1 cellular context compared by ENCODE assay signal in genomic region chr7:72444023-72444776, GRCh38.
A peak's percentile ranks its signal among the peaks of the same experiment; 100 is the strongest.
TF ChIP-seq lines count a peak whose summit lies in the region.

No MANE protein-coding gene starts in this region.

TF ChIP-seq in HepG2, 621 proteins besides CTCF, POLR2A, EP300 and RAD21 (continued from another document and continues in another):
- TF ChIP-seq ZNF660 (CRISPR knock-in tag; IDR thresholded peaks at IDR 0.05; ENCODE audit: borderline replicate concordance, low read depth) (no peak), ZGPAT (CRISPR knock-in tag; IDR thresholded peaks at IDR 0.05) (peak; percentile 22; the same call in 1 of the 2 replicates), KAT7 (CRISPR knock-in tag; IDR thresholded peaks at IDR 0.05; ENCODE audit: borderline replicate concordance) (no peak), NFIB (CRISPR knock-in tag; IDR thresholded peaks at IDR 0.05; ENCODE audit: borderline replicate concordance) (no peak), ZNF720 (CRISPR knock-in tag; IDR thresholded peaks at IDR 0.05) (no peak), ZNF235 (CRISPR knock-in tag; IDR thresholded peaks at IDR 0.05; ENCODE audit: borderline replicate concordance) (no peak), ZNF503 (CRISPR knock-in tag; IDR thresholded peaks at IDR 0.05) (no peak), ZNF12 (CRISPR knock-in tag; IDR thresholded peaks at IDR 0.05) (0 out of 2 replicates have a peak, but pooled peaks have one; percentile 41), ZNF362 (CRISPR knock-in tag; IDR thresholded peaks at IDR 0.05; ENCODE audit: borderline replicate concordance) (no peak), HDAC2 (CRISPR knock-in tag; IDR thresholded peaks at IDR 0.05) (no peak), ZNF496 (CRISPR knock-in tag; IDR thresholded peaks at IDR 0.05; ENCODE audit: insufficient replicate concordance) (no peak), AGO1 (IDR thresholded peaks at IDR 0.05; ENCODE audit: low read depth, low read length, poor library complexity, severe bottlenecking) (no peak), SYNCRIP (IDR thresholded peaks at IDR 0.05; ENCODE audit: insufficient read depth, low read depth, low read length) (no peak), CEBPB (IDR thresholded peaks at IDR 0.05; ENCODE audit: borderline replicate concordance, low read depth, low read length) (no peak), ZNF740 (CRISPR knock-in tag; IDR thresholded peaks at IDR 0.05) (no peak), NFKBIZ (CRISPR knock-in tag; IDR thresholded peaks at IDR 0.05) (no peak), HMGXB3 (CRISPR knock-in tag; IDR thresholded peaks at IDR 0.05; ENCODE audit: borderline replicate concordance) (0 out of 2 replicates have a peak, but pooled peaks have one; percentile 43), SRF (IDR thresholded peaks at IDR 0.05; ENCODE audit: low read depth, low read length) (no peak), ZNF501 (CRISPR knock-in tag; IDR thresholded peaks at IDR 0.05) (no peak), ZUFSP (CRISPR knock-in tag; IDR thresholded peaks at IDR 0.05; ENCODE audit: borderline replicate concordance) (no peak), ZBTB46 (CRISPR knock-in tag; IDR thresholded peaks at IDR 0.05; ENCODE audit: borderline replicate concordance) (no peak), ZBTB1 (CRISPR knock-in tag; IDR thresholded peaks at IDR 0.05; ENCODE audit: borderline replicate concordance) (no peak), FOXA3 (CRISPR knock-in tag; IDR thresholded peaks at IDR 0.05) (peak; percentile 36; the same call in 1 of the 2 replicates), ZNF761 (CRISPR knock-in tag; conservative IDR thresholded peaks at IDR 0.05) (no peak), HBP1 (CRISPR knock-in tag; IDR thresholded peaks at IDR 0.05; ENCODE audit: low read depth) (no peak), TCF7L2 (IDR thresholded peaks at IDR 0.05; ENCODE audit: low read depth, low read length) (no peak), GABPA (IDR thresholded peaks at IDR 0.05; ENCODE audit: low read depth, low read length) (no peak), GABPA (CRISPR knock-in tag; IDR thresholded peaks at IDR 0.05; ENCODE audit: low read depth) (no peak), ZNF441 (CRISPR knock-in tag; IDR thresholded peaks at IDR 0.05; ENCODE audit: borderline replicate concordance) (no peak), GLI4 (CRISPR knock-in tag; IDR thresholded peaks at IDR 0.05; ENCODE audit: borderline replicate concordance) (no peak), ZNF644 (CRISPR knock-in tag; IDR thresholded peaks at IDR 0.05; ENCODE audit: low read depth) (peak; percentile 50; the same call in 1 of the 2 replicates), ZNF18 (CRISPR knock-in tag; IDR thresholded peaks at IDR 0.05; ENCODE audit: insufficient replicate concordance) (no peak), POGZ (CRISPR knock-in tag; IDR thresholded peaks at IDR 0.05) (no peak), ZKSCAN5 (CRISPR knock-in tag; IDR thresholded peaks at IDR 0.05) (no peak), ARID5B (CRISPR knock-in tag; IDR thresholded peaks at IDR 0.05) (peak; percentile 63; the same call in 1 of the 2 replicates), ZSCAN29 (CRISPR knock-in tag; conservative IDR thresholded peaks at IDR 0.05) (no peak), GATAD2A (CRISPR knock-in tag; IDR thresholded peaks at IDR 0.05) (peak; percentile 42; the same call in 1 of the 2 replicates), RFXANK (CRISPR knock-in tag; IDR thresholded peaks at IDR 0.05) (no peak), TBX3 (IDR thresholded peaks at IDR 0.05; ENCODE audit: borderline replicate concordance) (no peak), SMAD3 (CRISPR knock-in tag; IDR thresholded peaks at IDR 0.05) (no peak), TEAD2 (CRISPR knock-in tag; IDR thresholded peaks at IDR 0.05) (no peak)
